In the genomic region with DNA sequence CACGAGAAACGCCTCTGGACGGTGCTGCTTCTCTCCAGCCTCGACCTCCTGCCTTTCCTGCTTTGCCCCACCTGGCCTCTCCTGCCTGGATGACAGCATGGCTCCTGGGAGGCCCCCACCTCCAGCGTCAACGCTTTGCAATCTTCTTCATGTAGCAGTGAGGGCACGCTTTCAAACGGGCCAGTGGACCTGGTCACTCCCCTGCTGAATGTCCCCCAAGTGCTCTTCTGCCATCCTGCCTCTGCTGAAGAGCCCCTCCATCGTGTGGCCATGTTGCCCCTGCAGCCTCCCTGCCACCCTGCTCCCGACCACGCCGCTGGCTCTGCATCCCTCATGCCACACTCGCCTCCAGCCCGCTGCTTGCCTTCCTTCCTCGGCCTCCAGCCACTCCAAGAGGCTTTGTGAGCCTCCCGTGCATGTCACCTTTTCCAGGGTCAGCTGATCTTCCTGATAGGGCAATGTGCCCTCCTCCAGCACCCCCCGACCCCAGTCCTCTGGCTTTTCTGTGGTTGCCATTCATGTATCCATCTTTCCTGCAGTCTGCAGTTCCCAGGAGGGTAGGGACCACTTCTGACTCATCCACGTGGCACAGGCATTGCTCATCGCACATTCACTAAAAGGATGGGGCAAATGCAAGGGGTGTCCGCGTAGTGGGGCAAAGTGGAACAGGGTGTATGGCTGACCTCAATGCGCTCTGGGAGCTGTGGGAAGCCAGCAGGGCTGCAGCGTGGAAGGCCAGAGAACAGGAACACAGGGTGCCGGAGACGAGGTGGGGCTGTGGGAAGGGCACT, we compare ENCODE assay signal across 22 cellular contexts.
DNase-seq lines count a peak whose midpoint lies in the region; ATAC-seq and TF ChIP-seq lines count a peak whose summit lies in the region.
"Had no signal": no experiment of that assay in that cellular context is flagged by ENCODE, and none has a peak within 500 bp of the region (broad histone marks: within the 10 kb centered on the region; RNA-seq: fewer than 3 reads in every experiment).

No MANE protein-coding gene starts in this region.

- H3K4me1 ChIP-seq in SK-N-SH (ENCODE audit: control insufficient read depth in 1 of 2, insufficient read depth in 2 of 2, low read depth in 1 of 2, low read length in 1 of 2) (peaks cover 0 to 36% of the 10 kb centered on the region in 2 experiments; a peak in 1 of 4 replicates), neural progenitor cell (no peaks in the 10 kb centered on the region)

- H3K27ac Mint-ChIP-seq in neural progenitor cell: peak overlapping the region; percentile 69
- H3K27ac Mint-ChIP-seq: activated naive CD4-positive, alpha-beta T cell treated with anti-CD3 and anti-CD28 coated beads, Interleukin-2, amount 50 U/mL, for 24 hours; CD4-positive, alpha-beta T cell had no signal

- H3K4me2 ChIP-seq in SK-N-SH (no peak overlapping the region), neural progenitor cell (no peak overlapping the region)

- H4K20me1 ChIP-seq in SK-N-SH (ENCODE audit: insufficient read depth) (no peaks in the 10 kb centered on the region), neural progenitor cell (ENCODE audit: low read depth) (no peaks in the 10 kb centered on the region)

- H3K27ac ChIP-seq in SK-N-SH (ENCODE audit: low read depth in 2 of 2, low read length in 1 of 2) (no peak overlapping the region), neural progenitor cell (no peak overlapping the region)
- H3K27ac ChIP-seq: 22Rv1, HL-60, prostate gland, upper lobe of left lung had no signal

- H3K9me3 ChIP-seq in SK-N-SH (no peaks in the 10 kb centered on the region), neural progenitor cell (ENCODE audit: low read depth) (no peaks in the 10 kb centered on the region)
- H3K9me3 ChIP-seq: prostate gland, upper lobe of left lung had no signal

- H3K9ac ChIP-seq in SK-N-SH (no peak overlapping the region), neural progenitor cell (no peak overlapping the region)

- CTCF ChIA-PET in SK-N-SH (lab: Yijun Ruan, JAX): interaction anchor here (0.8 to 1.3 kb wide), 5 partner anchors 11 to 47 kb away, joined by 3 to 4 read pairs (median 3); no protein-coding TSS in a partner anchor

- no peak for ATAC-seq in SK-N-SH treated with all-trans-retinoic acid at 6 μM for 48 hours

- no peak overlapping the region for H2AFZ ChIP-seq in SK-N-SH (ENCODE audit: low read depth)
- H2AFZ ChIP-seq in neural progenitor cell (replicated peaks): no peak overlapping the region

- TF ChIP-seq EP300 in SK-N-SH (IDR thresholded peaks at IDR 0.05; ENCODE audit: borderline replicate concordance in 1 of 2, low read depth in 1 of 2, low read length in 1 of 2): no peak

- H3K4me3 ChIP-seq in SK-N-SH (ENCODE audit: low read depth in 2 of 2, low read length in 1 of 2) (no peak overlapping the region), astrocyte of the spinal cord (ENCODE audit: low read depth, low read length) (no peak overlapping the region), neural progenitor cell (no peak overlapping the region)
- H3K4me3 ChIP-seq: prostate gland, upper lobe of left lung had no signal

- in situ Hi-C loops in astrocyte of the spinal cord (cut with HindIII; ENCODE audit: low sequenced_read_pairs): loop anchor here (25.0 kb wide), 1 partner anchor 104 kb away; no protein-coding TSS in a partner anchor

- H3K36me3 ChIP-seq in SK-N-SH (replicated peaks in 1 of 2; ENCODE audit: control insufficient read depth in 1 of 2, insufficient read depth in 2 of 2, low read length in 1 of 2) (no peaks in the 10 kb centered on the region), neural progenitor cell (no peaks in the 10 kb centered on the region)
- H3K36me3 ChIP-seq: prostate gland had no signal

- peaks cover 10% of the 10 kb centered on the region for H3K4me1 Mint-ChIP-seq in neural progenitor cell

- peaks cover 3% of the 10 kb centered on the region for H3K36me3 Mint-ChIP-seq in neural progenitor cell
- H3K36me3 Mint-ChIP-seq: activated naive CD4-positive, alpha-beta T cell treated with anti-CD3 and anti-CD28 coated beads, Interleukin-2, amount 50 U/mL, for 24 hours had no signal

- H3K9me2 ChIP-seq in SK-N-SH: no peaks in the 10 kb centered on the region

- 93% methylated on average over 21 of the region's 25 CpGs for WGBS in SK-N-SH (ENCODE audit: low lambda C conversion rate)

- no peaks in the 10 kb centered on the region for H3K9me3 Mint-ChIP-seq in neural progenitor cell
- H3K9me3 Mint-ChIP-seq: activated naive CD4-positive, alpha-beta T cell treated with anti-CD3 and anti-CD28 coated beads, Interleukin-2, amount 50 U/mL, for 24 hours; CD4-positive, alpha-beta T cell had no signal

- peaks cover 5% of the 10 kb centered on the region for H3K27me3 Mint-ChIP-seq in neural progenitor cell (ENCODE audit: insufficient read depth, low read depth)
- H3K27me3 Mint-ChIP-seq: activated naive CD4-positive, alpha-beta T cell treated with anti-CD3 and anti-CD28 coated beads, Interleukin-2, amount 50 U/mL, for 24 hours; CD4-positive, alpha-beta T cell had no signal

- H3F3A ChIP-seq in SK-N-SH (replicated peaks; ENCODE audit: insufficient read depth): no peaks in the 10 kb centered on the region
- no peaks in the 10 kb centered on the region for H3F3A ChIP-seq in neural progenitor cell (ENCODE audit: low read depth)

- no peaks in the 10 kb centered on the region for H3K27me3 ChIP-seq in SK-N-SH (ENCODE audit: insufficient read depth)
- no peaks in the 10 kb centered on the region for H3K27me3 ChIP-seq in neural progenitor cell
- H3K27me3 ChIP-seq: upper lobe of left lung had no signal

- no peaks in the 10 kb centered on the region for H3K79me2 ChIP-seq in SK-N-SH (ENCODE audit: insufficient read depth)
- no peaks in the 10 kb centered on the region for H3K79me2 ChIP-seq in neural progenitor cell (ENCODE audit: low read depth)

- DNase-seq in SK-N-SH: no peak
- peak; percentile 4 for DNase-seq in HS-5 (ENCODE audit: low read depth)
- peak; percentile 20 for DNase-seq in astrocyte of the spinal cord (ENCODE audit: low read depth, low spot score)
- DNase-seq in neural progenitor cell (ENCODE audit: low spot score): no peak
- no peak for DNase-seq in head of caudate nucleus
- no peak for DNase-seq in putamen (ENCODE audit: low spot score)
- DNase-seq in NCI-H1092 treated with DMSO at 0.1 percent for 48 hours (lab: John Stamatoyannopoulos, UW): no peak
- DNase-seq: activated CD4-positive, CD25-positive, alpha-beta regulatory T cell treated with anti-CD3 and anti-CD28 coated beads, Interleukin-2, amount 50 U/mL, for 72 hours; CD4-positive, alpha-beta T cell; central memory CD4-positive, alpha-beta T cell; foreskin melanocyte; Kasumi-1; NCI-H1694 treated with DMSO at 0.1 percent for 48 hours; NCI-H446 treated with DMSO at 0.1 percent for 48 hours; SHP77 treated with DMSO at 0.1 percent for 48 hours; stimulated activated naive CD4-positive, alpha-beta T cell treated with Interleukin-2 at 50 U/mL for 16 hours had no signal

- TF ChIP-seq CTCF in SK-N-SH (IDR thresholded peaks at IDR 0.05): no peak
- no peak for TF ChIP-seq CTCF in astrocyte of the spinal cord (IDR thresholded peaks at IDR 0.05; ENCODE audit: low read depth, low read length)
- no peak for TF ChIP-seq CTCF in neural progenitor cell (IDR thresholded peaks at IDR 0.05)

- H3K4me3 Mint-ChIP-seq in neural progenitor cell: peak overlapping the region; percentile 20
- H3K4me3 Mint-ChIP-seq: CD4-positive, alpha-beta T cell had no signal

- intact Hi-C loops in head of caudate nucleus (cut with DNase I): no loop called here

- TF ChIP-seq RAD21 in SK-N-SH (IDR thresholded peaks at IDR 0.05; ENCODE audit: low read length): no peak

- POLR2A ChIA-PET in SK-N-SH (lab: Yijun Ruan, JAX): no interaction called here

TF ChIP-seq in SK-N-SH, 30 proteins besides CTCF, POLR2A, EP300 and RAD21:
- TF ChIP-seq FOXM1 (IDR thresholded peaks at IDR 0.05; ENCODE audit: low read depth): no peak
- no peak for TF ChIP-seq ELF1 (IDR thresholded peaks at IDR 0.05)
- no peak for TF ChIP-seq NFIC (IDR thresholded peaks at IDR 0.05; ENCODE audit: borderline replicate concordance)
- TF ChIP-seq, protein P1, sequence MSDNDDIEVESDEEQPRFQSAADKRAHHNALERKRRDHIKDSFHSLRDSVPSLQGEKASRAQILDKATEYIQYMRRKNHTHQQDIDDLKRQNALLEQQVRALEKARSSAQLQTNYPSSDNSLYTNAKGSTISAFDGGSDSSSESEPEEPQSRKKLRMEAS (IDR thresholded peaks at IDR 0.05; ENCODE audit: low read depth): no peak
- TF ChIP-seq FOSL2 (IDR thresholded peaks at IDR 0.05; ENCODE audit: borderline replicate concordance, low read depth): 0 out of 2 replicates have a peak, but pooled peaks have one; percentile 5
TF ChIP-seq in SK-N-SH: peak in this region for 1.

TF ChIP-seq in SK-N-SH treated with all-trans-retinoic acid at 6 μM for 48 hours, 23 proteins besides CTCF, POLR2A, EP300 and RAD21 (continues in another document):
- TF ChIP-seq SNAI2 (CRISPR knock-in tag; IDR thresholded peaks at IDR 0.05) (no peak), ZNF8 (CRISPR knock-in tag; IDR thresholded peaks at IDR 0.05) (no peak), TOX (CRISPR knock-in tag; IDR thresholded peaks at IDR 0.05; ENCODE audit: borderline replicate concordance) (no peak), ESRRG (CRISPR knock-in tag; IDR thresholded peaks at IDR 0.05) (no peak), BACH2 (CRISPR knock-in tag; IDR thresholded peaks at IDR 0.05; ENCODE audit: borderline replicate concordance) (no peak), ZNF70 (CRISPR knock-in tag; IDR thresholded peaks at IDR 0.05) (no peak)
- TF ChIP-seq, protein P2, sequence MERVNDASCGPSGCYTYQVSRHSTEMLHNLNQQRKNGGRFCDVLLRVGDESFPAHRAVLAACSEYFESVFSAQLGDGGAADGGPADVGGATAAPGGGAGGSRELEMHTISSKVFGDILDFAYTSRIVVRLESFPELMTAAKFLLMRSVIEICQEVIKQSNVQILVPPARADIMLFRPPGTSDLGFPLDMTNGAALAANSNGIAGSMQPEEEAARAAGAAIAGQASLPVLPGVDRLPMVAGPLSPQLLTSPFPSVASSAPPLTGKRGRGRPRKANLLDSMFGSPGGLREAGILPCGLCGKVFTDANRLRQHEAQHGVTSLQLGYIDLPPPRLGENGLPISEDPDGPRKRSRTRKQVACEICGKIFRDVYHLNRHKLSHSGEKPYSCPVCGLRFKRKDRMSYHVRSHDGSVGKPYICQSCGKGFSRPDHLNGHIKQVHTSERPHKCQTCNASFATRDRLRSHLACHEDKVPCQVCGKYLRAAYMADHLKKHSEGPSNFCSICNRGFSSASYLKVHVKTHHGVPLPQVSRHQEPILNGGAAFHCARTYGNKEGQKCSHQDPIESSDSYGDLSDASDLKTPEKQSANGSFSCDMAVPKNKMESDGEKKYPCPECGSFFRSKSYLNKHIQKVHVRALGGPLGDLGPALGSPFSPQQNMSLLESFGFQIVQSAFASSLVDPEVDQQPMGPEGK (CRISPR knock-in tag; IDR thresholded peaks at IDR 0.05; ENCODE audit: borderline replicate concordance): no peak

Comparison
In these comparisons a context has a peak if more than half of its experiments do, and no peak if none do; other contexts are left out.
1. DNase-seq: peak in HS-5 (single experiment) and astrocyte of the spinal cord (single experiment); none in SK-N-SH (single experiment), neural progenitor cell (single experiment), head of caudate nucleus (0 of 42), putamen (single experiment) and NCI-H1092 treated with DMSO at 0.1 percent for 48 hours (single experiment).